Comparison of ENCODE assay signal across 14 cellular contexts in genomic region chr18:9671214-9671613, GRCh38. TPM values are rescaled to one million over a fixed set of nuclear protein-coding genes. Genes with fewer than 3 reads are reported as not detected.
A peak's percentile ranks its signal among the peaks of the same experiment; 100 is the strongest.
DNase-seq lines count a peak whose midpoint lies in the region; ATAC-seq and TF ChIP-seq lines count a peak whose summit lies in the region.
"Had no signal": no experiment of that assay in that cellular context is flagged by ENCODE, and none has a peak within 500 bp of the region (broad histone marks: within the 10 kb centered on the region; RNA-seq: fewer than 3 reads in every experiment).

No MANE protein-coding gene starts in this region.

- DNase-seq in IMR-90 (no peak), mammary epithelial cell (peak; percentile 85), esophagus squamous epithelium (lab: John Stamatoyannopoulos, UW) (no peak), suprapubic skin (ENCODE audit: low spot score in 2 of 2) (no peak), NCI-H1417 treated with DMSO at 0.1 percent for 48 hours (lab: John Stamatoyannopoulos, UW) (no peak), erythroblast (lab: John Stamatoyannopoulos, UW) (no peak), left lung (no peak)
- DNase-seq: ACHN; C1 segment of cervical spinal cord; CD8-positive, alpha-beta memory T cell; NCI-H1105; NCI-H1694 treated with DMSO at 0.1 percent for 48 hours; SHP77 treated with DMSO at 0.1 percent for 48 hours; SK-N-SH had no signal

- H3K4me3 ChIP-seq in IMR-90 (ENCODE audit: insufficient read depth, low read depth, low read length) (no peak overlapping the region), mammary epithelial cell (replicated peaks in 1 of 3; ENCODE audit: insufficient read depth in 1 of 3, low read depth in 2 of 3, low read length in 3 of 3) (no peak overlapping the region), esophagus squamous epithelium (no peak overlapping the region), suprapubic skin (no peak overlapping the region), left lung (no peak overlapping the region)

- H3K4me1 ChIP-seq in IMR-90 (ENCODE audit: control insufficient read depth, insufficient read depth, low read length) (no peaks in the 10 kb centered on the region), mammary epithelial cell (ENCODE audit: insufficient read depth, low read length) (peaks cover 33% of the 10 kb centered on the region), esophagus squamous epithelium (peaks cover 0 to 38% (median 4%) of the 10 kb centered on the region in 3 donors), suprapubic skin (peaks cover 28% of the 10 kb centered on the region), left lung (peaks cover 0 to 19% of the 10 kb centered on the region in 2 donors)

- H3K4ac ChIP-seq in IMR-90 (ENCODE audit: low read depth, low read length) = no peak overlapping the region

- H4K91ac ChIP-seq in IMR-90 (ENCODE audit: insufficient read depth, low read depth, low read length) = no peak overlapping the region

- no peaks in the 10 kb centered on the region for H3K9me1 ChIP-seq in IMR-90 (ENCODE audit: insufficient read depth, low read length)

- intact Hi-C loops in IMR-90 (cut with micrococcal nuclease) (no loop called here), mammary epithelial cell (cut with micrococcal nuclease) (no loop called here), esophagus squamous epithelium (cut with DNase I) (no loop called here), left lung (cut with DNase I) (no loop called here)

- no peak overlapping the region for H3K9ac ChIP-seq in IMR-90 (ENCODE audit: low read depth, low read length)
- peak overlapping the region; percentile 25 for H3K9ac ChIP-seq in mammary epithelial cell (ENCODE audit: insufficient read depth, low read length)
- H3K9ac ChIP-seq: SK-N-SH had no signal

- H3K27me3 ChIP-seq in IMR-90 (ENCODE audit: control insufficient read depth, insufficient read depth, low read length) = no peaks in the 10 kb centered on the region
- H3K27me3 ChIP-seq in mammary epithelial cell (ENCODE audit: insufficient read depth, low read length) = no peaks in the 10 kb centered on the region
- no peaks in the 10 kb centered on the region for H3K27me3 ChIP-seq in esophagus squamous epithelium
- no peaks in the 10 kb centered on the region for H3K27me3 ChIP-seq in suprapubic skin
- no peaks in the 10 kb centered on the region for H3K27me3 ChIP-seq in left lung

- H3K9me3 ChIP-seq in IMR-90 (ENCODE audit: control insufficient read depth, insufficient read depth, low read length) (no peaks in the 10 kb centered on the region), mammary epithelial cell (replicated peaks; ENCODE audit: insufficient read depth, low read length) (no peaks in the 10 kb centered on the region), esophagus squamous epithelium (no peaks in the 10 kb centered on the region), suprapubic skin (no peaks in the 10 kb centered on the region), left lung (no peaks in the 10 kb centered on the region)
- H3K9me3 ChIP-seq: SK-N-SH had no signal

- no peak overlapping the region for H3K14ac ChIP-seq in IMR-90 (replicated peaks; ENCODE audit: low read depth, low read length)

- H3K27ac ChIP-seq in IMR-90 (ENCODE audit: insufficient read depth, low read length) = no peak overlapping the region
- peak overlapping the region; percentile 95 for H3K27ac ChIP-seq in mammary epithelial cell (ENCODE audit: insufficient read depth, low read depth, low read length)
- H3K27ac ChIP-seq in esophagus squamous epithelium = peak overlapping the region; percentile 70 to 92 (median 80)
- peak overlapping the region; percentile 68 for H3K27ac ChIP-seq in suprapubic skin
- H3K27ac ChIP-seq in left lung = no peak overlapping the region

- no peak overlapping the region for H4K5ac ChIP-seq in IMR-90 (ENCODE audit: low read depth, low read length)

- H3K36me3 ChIP-seq in IMR-90 (ENCODE audit: control insufficient read depth, insufficient read depth, low read length) = no peaks in the 10 kb centered on the region
- H3K36me3 ChIP-seq in mammary epithelial cell (ENCODE audit: insufficient read depth, low read length) = no peaks in the 10 kb centered on the region
- H3K36me3 ChIP-seq in esophagus squamous epithelium = no peaks in the 10 kb centered on the region
- no peaks in the 10 kb centered on the region for H3K36me3 ChIP-seq in suprapubic skin
- H3K36me3 ChIP-seq in left lung = no peaks in the 10 kb centered on the region

- H2BK15ac ChIP-seq in IMR-90 (ENCODE audit: low read depth, low read length) = no peak overlapping the region

- no peak overlapping the region for H3K23ac ChIP-seq in IMR-90 (ENCODE audit: low read depth, low read length)

- TF ChIP-seq CTCF in IMR-90 (conservative IDR thresholded peaks at IDR 0.05; ENCODE audit: low read depth, low read length) (no peak), mammary epithelial cell (conservative IDR thresholded peaks at IDR 0.05 in 1 of 2, IDR thresholded peaks at IDR 0.05 in 1 of 2; ENCODE audit: extremely low read depth in 1 of 2, insufficient read depth in 1 of 2, low read depth in 1 of 2, low read length in 2 of 2) (no peak), esophagus squamous epithelium (IDR thresholded peaks at IDR 0.05) (peak in 1 of 6 experiments; percentile 9), suprapubic skin (IDR thresholded peaks at IDR 0.05) (no peak), left lung (IDR thresholded peaks at IDR 0.05) (no peak)

- H2AK9ac ChIP-seq in IMR-90 (replicated peaks; ENCODE audit: low read depth, low read length, poor library complexity) = no peak overlapping the region

- H3K18ac ChIP-seq in IMR-90 (ENCODE audit: low read depth, low read length) = no peak overlapping the region

- H2BK5ac ChIP-seq in IMR-90 (ENCODE audit: low read depth, low read length, poor library complexity, severe bottlenecking) = no peak overlapping the region

- in situ Hi-C loops in IMR-90 (cut with MboI; ENCODE audit: low sequenced_read_pairs) = no loop called here
- in situ Hi-C loops in mammary epithelial cell (cut with MboI; ENCODE audit: low sequenced_read_pairs in 2 of 2) = no loop called here

- H2AFZ ChIP-seq in IMR-90 (replicated peaks; ENCODE audit: low read length, poor library complexity) (peak overlapping the region; percentile 49), mammary epithelial cell (ENCODE audit: low read depth, low read length) (peak overlapping the region; percentile 84)

- H2BK120ac ChIP-seq in IMR-90 (ENCODE audit: low read depth, low read length) = 0 out of 2 replicates have a peak overlapping the region, but pooled peaks have one; percentile 23

- no peak for TF ChIP-seq RAD21 in IMR-90 (IDR thresholded peaks at IDR 0.05; ENCODE audit: low read length)

- no peak overlapping the region for H2BK20ac ChIP-seq in IMR-90 (ENCODE audit: low read depth, low read length)

- H4K8ac ChIP-seq in IMR-90 (ENCODE audit: low read depth in 2 of 2, low read length in 2 of 2) = no peak overlapping the region

- no peaks in the 10 kb centered on the region for H3K79me2 ChIP-seq in mammary epithelial cell (ENCODE audit: insufficient read depth, low read length)

- CTCF ChIA-PET in IMR-90 (lab: Yijun Ruan, JAX) = interaction anchor here (0.6 kb wide), 1 partner anchor 96 kb away, joined by 3 read pairs; no protein-coding TSS in a partner anchor
- CTCF ChIA-PET in mammary epithelial cell (lab: Charles Lee; ENCODE audit: low non-redundant PET) = no interaction called here

- POLR2A ChIA-PET in IMR-90 (lab: Charles Lee; ENCODE audit: unreplicated experiment) = no interaction called here

- no peak for TF ChIP-seq POLR2A in IMR-90 (IDR thresholded peaks at IDR 0.05; ENCODE audit: low read depth, low read length)
- TF ChIP-seq POLR2A in esophagus squamous epithelium (IDR thresholded peaks at IDR 0.05) = no peak
- TF ChIP-seq POLR2A in suprapubic skin (IDR thresholded peaks at IDR 0.05) = no peak
- no peak for TF ChIP-seq POLR2A in erythroblast (IDR thresholded peaks at IDR 0.05; ENCODE audit: low read length)

- BruUV-seq in IMR-90 (replicated peaks; lab: Mats Ljungman, UMichigan) (no TSS peak), mammary epithelial cell (replicated peaks; lab: Mats Ljungman, UMichigan) (no TSS peak)

- WGBS in IMR-90 (ENCODE audit: extremely low coverage in 2 of 2, insufficient read length in 1 of 2), 2 experiments = 83% methylated on average over 1 of the region's 7 CpGs; no CpG with 5 or more reads in 1 of the 2 experiments
- WGBS in mammary epithelial cell (ENCODE audit: low coverage, missing lambda C conversion rate) = 17% methylated on average over 7 of the region's 7 CpGs
- whole genome bisulfite sequencing in esophagus squamous epithelium, 2 donors = 30 to 52% methylated on average over 5 to 6 of the region's 7 CpGs
- WGBS in suprapubic skin = 40% methylated on average over 7 of the region's 7 CpGs

- ATAC-seq in IMR-90 (ENCODE audit: low read depth) (no peak), left lung (no peak)

- no peak overlapping the region; the same call in 1 of the 2 replicates for H2AK5ac ChIP-seq in IMR-90 (ENCODE audit: low read depth, low read length)

- no peaks in the 10 kb centered on the region for H4K20me1 ChIP-seq in IMR-90 (ENCODE audit: insufficient read depth, low read length)
- no peaks in the 10 kb centered on the region for H4K20me1 ChIP-seq in mammary epithelial cell (ENCODE audit: insufficient read depth, low read length)

- dilution Hi-C loops in IMR-90 (cut with HindIII; ENCODE audit: low sequenced_read_pairs, unreplicated experiment) (no loop called here), mammary epithelial cell (cut with HindIII; ENCODE audit: low sequenced_read_pairs) (loop anchor here (5.0 kb wide), 1 partner anchor 94 kb away; no protein-coding TSS in a partner anchor)

- TF ChIP-seq EP300 in suprapubic skin (IDR thresholded peaks at IDR 0.05) = no peak

- H3K56ac ChIP-seq in IMR-90 (ENCODE audit: extremely low read depth, insufficient read depth, low read length) = no peak overlapping the region

- no peaks in the 10 kb centered on the region; a peak in 1 of 4 replicates for H3K79me1 ChIP-seq in IMR-90 (ENCODE audit: low read depth in 1 of 2, low read length in 2 of 2)

- H3K4me2 ChIP-seq in IMR-90 (ENCODE audit: low read depth, low read length) (no peak overlapping the region), mammary epithelial cell (ENCODE audit: insufficient read depth, low read depth, low read length) (peak overlapping the region; percentile 6)
- H3K4me2 ChIP-seq: SK-N-SH had no signal

RNA-seq across cellular contexts. Expression of gene RAB31, which starts 36.9 kb away (rescaled TPM):
- total RNA-seq in IMR-90 (2012; rRNA removed) (26.9 and 28.9 TPM in 2 replicates), mammary epithelial cell (10 to 100 TPM; 12.3 to 34.6 TPM), esophagus squamous epithelium (10 to 100 TPM; 17.4 to 76.0 (median 45.0) TPM), suprapubic skin (10 to 100 TPM in 3 of 4 donors, 1 to 10 TPM in 1; 5.8 to 15.2 (median 11.4) TPM), left lung (100 to 1,000 TPM; 115 to 135 TPM)
- polyA plus RNA-seq in IMR-90 (2012; rRNA removed) (12.3 and 13.8 TPM in 2 replicates), mammary epithelial cell (22.6 TPM)
- polyA plus RNA-seq in IMR-90 (2012; cell fraction: cytosol; rRNA removed) = 5.7 and 7.0 TPM in 2 replicates
- 13.4 and 18.7 TPM in 2 replicates for polyA plus RNA-seq in IMR-90 (2012; cell fraction: nucleus; rRNA removed; ENCODE audit: low replicate concordance)
- polyA minus RNA-seq in mammary epithelial cell = 78.6 TPM

RNA-seq across cellular contexts. Expression of gene PPP4R1, which starts 56.9 kb away (rescaled TPM):
- total RNA-seq in IMR-90 (2012; rRNA removed) (123 and 131 TPM in 2 replicates), mammary epithelial cell (100 to 1,000 TPM in 1 of 2 donors, 10 to 100 TPM in 1; 89.7 to 163 TPM), esophagus squamous epithelium (100 to 1,000 TPM; 129 to 233 (median 186) TPM), suprapubic skin (100 to 1,000 TPM in 3 of 4 donors, 10 to 100 TPM in 1; 82.3 to 153 (median 113) TPM), left lung (100 to 1,000 TPM; 156 to 163 TPM)
- polyA plus RNA-seq in IMR-90 (2012; rRNA removed) (70.9 and 80.6 TPM in 2 replicates), mammary epithelial cell (133 TPM)
- polyA plus RNA-seq in IMR-90 (2012; cell fraction: cytosol; rRNA removed) = 40.7 and 121 TPM in 2 replicates
- 131 and 135 TPM in 2 replicates for polyA plus RNA-seq in IMR-90 (2012; cell fraction: nucleus; rRNA removed; ENCODE audit: low replicate concordance)
- polyA minus RNA-seq in mammary epithelial cell = 117 TPM

Comparison
In these comparisons a context has a peak if more than half of its experiments do, and no peak if none do; other contexts are left out.
1. H3K27ac ChIP-seq: peak in mammary epithelial cell (single experiment), esophagus squamous epithelium (4 of 4) and suprapubic skin (single experiment); none in IMR-90 (single experiment) and left lung (0 of 2).